ENCODE assay signal across 1 cellular context in genomic region chr2:215657844-215658243, GRCh38.
TF ChIP-seq lines count a peak whose summit lies in the region.

No MANE protein-coding gene starts in this region.

TF ChIP-seq in endothelial cell of umbilical vein, 7 proteins besides CTCF, POLR2A, EP300 and RAD21 (continued from another document):
- no peak for TF ChIP-seq MAX (IDR thresholded peaks at IDR 0.05; ENCODE audit: insufficient read depth, insufficient read length)
- peak; percentile 72 for TF ChIP-seq POLR2AphosphoS5 (IDR thresholded peaks at IDR 0.05; ENCODE audit: insufficient read depth, low read depth, low read length)
- TF ChIP-seq GATA2 (IDR thresholded peaks at IDR 0.05; ENCODE audit: insufficient read depth, insufficient read length, low read depth, low read length) = no peak
- peak; percentile 93 for TF ChIP-seq FOS (IDR thresholded peaks at IDR 0.05; ENCODE audit: borderline replicate concordance, insufficient read depth, low read length)
TF ChIP-seq in endothelial cell of umbilical vein: peak in this region for 3.
